Comparison of ENCODE assay signal across 11 cellular contexts in the genomic region with DNA sequence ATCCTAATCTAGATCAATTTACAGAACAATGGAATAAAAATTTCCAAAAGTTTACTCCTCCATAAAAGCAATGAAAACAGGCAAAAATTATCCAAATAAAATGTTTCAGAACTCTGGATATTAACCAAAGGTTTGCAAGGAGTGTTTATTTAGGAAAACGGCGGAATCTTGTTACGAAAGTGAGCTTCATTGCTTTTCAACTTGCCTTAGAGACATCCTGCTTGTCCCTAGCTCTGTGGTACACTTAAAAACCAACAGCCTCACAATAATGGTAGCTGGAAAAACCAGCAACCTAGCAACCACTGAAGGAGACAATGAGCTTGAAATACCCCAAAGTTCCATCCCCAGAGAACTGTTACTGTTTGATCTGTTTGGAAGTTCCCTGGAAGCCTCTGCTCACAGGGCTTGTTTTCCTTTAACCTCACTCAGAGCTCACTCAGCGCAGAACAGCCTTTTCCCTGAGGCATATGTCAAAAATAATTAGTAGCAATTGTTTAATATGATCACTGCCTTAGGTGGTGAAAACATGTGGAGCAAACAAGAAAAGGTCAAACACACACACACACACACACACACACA. TPM values are rescaled to one million over a fixed set of nuclear protein-coding genes. Genes with fewer than 3 reads are reported as not detected.
"Had no signal": no experiment of that assay in that cellular context is flagged by ENCODE, and none has a peak within 500 bp of the region (broad histone marks: within the 10 kb centered on the region; RNA-seq: fewer than 3 reads in every experiment).

No MANE protein-coding gene starts in this region.

- DNase-seq: activated CD8-positive, alpha-beta memory T cell treated with anti-CD3 and anti-CD28 coated beads, Interleukin-2, amount 50 U/mL, for 48 hours; activated CD8-positive, alpha-beta T cell treated with anti-CD3 and anti-CD28 coated beads, Interleukin-2, amount 10 ng/mL, durations not matched to agents 7 days and 5 days; activated naive CD4-positive, alpha-beta T cell treated with anti-CD3 and anti-CD28 coated beads, Interleukin-2, amount 10 ng/mL, durations not matched to agents 7 days and 5 days; caudate nucleus; immature natural killer cell; left cardiac atrium; natural killer cell; nucleus accumbens; SW 1271 had no signal

RNA-seq across cellular contexts. Expression of a gene that starts 43.2 kb away (rescaled TPM):
- total RNA-seq: activated CD4-positive, alpha-beta T cell treated with anti-CD3 and anti-CD28 coated beads for 36 hours; activated CD8-positive, alpha-beta T cell treated with anti-CD3 and anti-CD28 coated beads, Interleukin-2, amount 10 ng/mL, durations not matched to agents 7 days and 5 days; activated T-helper 1 cell treated with anti-CD3 and anti-CD28 coated beads, Interleukin-12 subunit alpha, Interleukin-12 subunit beta, Interleukin-2, Interleukin-4 antibody, amounts not matched to agents 30 ng/mL and 10 ng/mL and 1 ng/mL, durations not matched to agents 14 hours and 24 hours and 36 hours had no signal
